25 cellular contexts compared by ENCODE assay signal in genomic region chr15:87733977-87734376, GRCh38.
A peak's percentile ranks its signal among the peaks of the same experiment; 100 is the strongest.
DNase-seq lines count a peak whose midpoint lies in the region; ATAC-seq and TF ChIP-seq lines count a peak whose summit lies in the region.
"Had no signal": no experiment of that assay in that cellular context is flagged by ENCODE, and none has a peak within 500 bp of the region (broad histone marks: within the 10 kb centered on the region; RNA-seq: fewer than 3 reads in every experiment).

No MANE protein-coding gene starts in this region.

- H3K4me2 ChIP-seq in H9 (ENCODE audit: insufficient read depth, insufficient read length, low read length) (no peak overlapping the region), neuronal stem cell (ENCODE audit: insufficient read depth, low read length, poor library complexity, severe bottlenecking) (no peak overlapping the region)
- H3K4me2 ChIP-seq: BLaER1 had no signal

- H2AK5ac ChIP-seq in H9 (ENCODE audit: insufficient read length, low read length): no peak overlapping the region
- no peak overlapping the region for H2AK5ac ChIP-seq in neuronal stem cell (ENCODE audit: low read depth, low read length)

- TF ChIP-seq CTCF in H9 (conservative IDR thresholded peaks at IDR 0.05): no peak
- no peak for TF ChIP-seq CTCF in nephron (IDR thresholded peaks at IDR 0.05; ENCODE audit: unreplicated experiment in 3 of 3)
- TF ChIP-seq CTCF in activated CD8-positive, alpha-beta T cell treated with anti-CD3 and anti-CD28 coated beads for 36 hours (IDR thresholded peaks at IDR 0.05): no peak
- no peak for TF ChIP-seq CTCF in spleen (IDR thresholded peaks at IDR 0.05 in 8 of 11, conservative IDR thresholded peaks at IDR 0.05 in 3 of 11)

- H3K27ac Mint-ChIP-seq in H9: no peak overlapping the region
- H3K27ac Mint-ChIP-seq in nephron: peak overlapping the region; percentile 13 to 76 (median 53)
- H3K27ac Mint-ChIP-seq in activated CD8-positive, alpha-beta T cell treated with anti-CD3 and anti-CD28 coated beads for 36 hours: no peak overlapping the region
- H3K27ac Mint-ChIP-seq: CD14-positive monocyte; CD4-positive, alpha-beta memory T cell; CD4-positive, CD25-positive, alpha-beta regulatory T cell; CD8-positive, alpha-beta memory T cell had no signal

- DNase-seq in H9 (no peak), SJCRH30 (no peak), neuronal stem cell (ENCODE audit: low spot score) (no peak), spleen (no peak)
- no peak for DNase-seq in activated CD8-positive, alpha-beta T cell treated with anti-CD3 and anti-CD28 coated beads for 36 hours
- DNase-seq in activated CD8-positive, alpha-beta memory T cell treated with anti-CD3 and anti-CD28 coated beads for 24 hours: no peak
- DNase-seq: 8988T; ACHN; BE2C; C1 segment of cervical spinal cord; CD4-positive, alpha-beta memory T cell; CD4-positive, CD25-positive, alpha-beta regulatory T cell; CD8-positive, alpha-beta memory T cell; COR-L47; DMS 273 treated with DMSO at 0.1 percent for 48 hours; DMS153; DMS53; DMS79; DND-41; EL; GDM1 had no signal

- no peak overlapping the region for H4K8ac ChIP-seq in H9 (replicated peaks; ENCODE audit: insufficient read length, low read depth, low read length)
- no peak overlapping the region for H4K8ac ChIP-seq in neuronal stem cell (ENCODE audit: low read depth, low read length)

- no peaks in the 10 kb centered on the region; the same call in none of the 2 replicates for H3K27me3 Mint-ChIP-seq in H9 (ENCODE audit: low read depth)
- peaks cover 12% of the 10 kb centered on the region for H3K27me3 Mint-ChIP-seq in nephron (ENCODE audit: low read depth)
- H3K27me3 Mint-ChIP-seq in activated CD8-positive, alpha-beta T cell treated with anti-CD3 and anti-CD28 coated beads for 36 hours: no peaks in the 10 kb centered on the region
- H3K27me3 Mint-ChIP-seq: CD4-positive, alpha-beta memory T cell; CD4-positive, CD25-positive, alpha-beta regulatory T cell had no signal

- H4K20me1 ChIP-seq in H9 (ENCODE audit: control insufficient read depth, insufficient read depth, insufficient read length): no peaks in the 10 kb centered on the region
- H4K20me1 ChIP-seq: BLaER1 had no signal

- intact Hi-C loops in activated CD8-positive, alpha-beta T cell treated with anti-CD3 and anti-CD28 coated beads for 36 hours (cut with micrococcal nuclease): no loop called here
- intact Hi-C loops in spleen (cut with DNase I; ENCODE audit: low total_unique reads): no loop called here

- TF ChIP-seq POLR2A in spleen (IDR thresholded peaks at IDR 0.05): no peak

- H3K4ac ChIP-seq in H9 (ENCODE audit: low read depth, low read length) (no peak overlapping the region), neuronal stem cell (ENCODE audit: low read length) (no peak overlapping the region)

- WGBS in H9 (ENCODE audit: extremely low coverage, insufficient read length, low lambda C conversion rate): no CpG with 5 or more reads among the region's 5 CpGs
- no CpG with 5 or more reads among the region's 5 CpGs for WGBS in neuronal stem cell (ENCODE audit: extremely low coverage in 2 of 2, insufficient read length in 2 of 2, insufficient replicate concordance in 1 of 2), 2 donors
- WGBS in spleen, 5 donors: 84 to 94% (median 85%) methylated on average over 5 of the region's 5 CpGs

- no peak overlapping the region for H3T11ph ChIP-seq in H9 (ENCODE audit: low read length)

- H3K18ac ChIP-seq in H9 (ENCODE audit: insufficient read length, low read depth, low read length) (no peak overlapping the region), neuronal stem cell (ENCODE audit: low read length) (no peak overlapping the region)

- no peaks in the 10 kb centered on the region for H3K4me1 ChIP-seq in H9 (ENCODE audit: insufficient read depth, low read length)
- peaks cover 37% of the 10 kb centered on the region for H3K4me1 ChIP-seq in SJCRH30
- peaks cover 0 to 21% of the 10 kb centered on the region in 2 donors for H3K4me1 ChIP-seq in neuronal stem cell (ENCODE audit: control insufficient read depth in 2 of 2, insufficient read depth in 1 of 2, low read depth in 1 of 2, low read length in 2 of 2)
- H3K4me1 ChIP-seq in spleen: peaks cover 0 to 6% (median 0%) of the 10 kb centered on the region in 6 donors
- H3K4me1 ChIP-seq: BLaER1 had no signal

- H2BK120ac ChIP-seq in H9 (ENCODE audit: low read depth, low read length, poor library complexity, severe bottlenecking) (no peak overlapping the region), neuronal stem cell (ENCODE audit: low read depth, low read length) (no peak overlapping the region)

- H4K91ac ChIP-seq in H9 (ENCODE audit: insufficient read length, low read depth, low read length) (no peak overlapping the region), neuronal stem cell (ENCODE audit: low read depth, low read length, poor library complexity) (no peak overlapping the region)

- H3K14ac ChIP-seq in H9 (ENCODE audit: insufficient read depth, low read length) (0 out of 2 replicates have a peak overlapping the region, but pooled peaks have one; percentile 55), neuronal stem cell (ENCODE audit: low read length) (no peak overlapping the region)

- no peaks in the 10 kb centered on the region for H3K9me3 ChIP-seq in H9 (ENCODE audit: control insufficient read depth, low read depth, low read length)
- H3K9me3 ChIP-seq in SJCRH30 (replicated peaks): no peaks in the 10 kb centered on the region
- no peaks in the 10 kb centered on the region for H3K9me3 ChIP-seq in neuronal stem cell (replicated peaks in 1 of 2; ENCODE audit: control insufficient read depth in 2 of 2, insufficient read depth in 1 of 2, low read depth in 1 of 2, low read length in 2 of 2)
- H3K9me3 ChIP-seq in spleen: no peaks in the 10 kb centered on the region
- H3K9me3 ChIP-seq: BE2C, BLaER1 had no signal

- H2AFZ ChIP-seq in H9 (ENCODE audit: low read length) (no peak overlapping the region), neuronal stem cell (ENCODE audit: low read length) (peak overlapping the region; percentile 64)

- H3K79me1 ChIP-seq in H9 (ENCODE audit: insufficient read depth, low read depth, low read length, poor library complexity, severe bottlenecking): no peaks in the 10 kb centered on the region
- no peaks in the 10 kb centered on the region for H3K79me1 ChIP-seq in neuronal stem cell (ENCODE audit: low read depth, low read length)

- H4K5ac ChIP-seq in H9 (ENCODE audit: insufficient read length, low read depth, low read length): no peak overlapping the region

- H3K36me3 ChIP-seq in SJCRH30 (no peaks in the 10 kb centered on the region), neuronal stem cell (replicated peaks in 1 of 2; ENCODE audit: control insufficient read depth in 2 of 2, insufficient read depth in 2 of 2, low read length in 2 of 2) (no peaks in the 10 kb centered on the region), spleen (no peaks in the 10 kb centered on the region)
- H3K36me3 ChIP-seq: BE2C, BLaER1 had no signal

- H3K9ac ChIP-seq in H9 (ENCODE audit: extremely low read depth, insufficient read length, low read length) (no peak overlapping the region), neuronal stem cell (ENCODE audit: low read depth, low read length, poor library complexity) (no peak overlapping the region)
- H3K9ac ChIP-seq: BLaER1 had no signal

- H3K27ac ChIP-seq in H9 (ENCODE audit: insufficient read length, low read depth, low read length): no peak overlapping the region
- H3K27ac ChIP-seq in SJCRH30: peak overlapping the region; percentile 68; the same call in 1 of the 2 replicates
- H3K27ac ChIP-seq in neuronal stem cell (replicated peaks; ENCODE audit: low read length): no peak overlapping the region
- H3K27ac ChIP-seq in spleen: no peak overlapping the region
- H3K27ac ChIP-seq: BLaER1 had no signal

- no peaks in the 10 kb centered on the region for H3K9me3 Mint-ChIP-seq in H9
- H3K9me3 Mint-ChIP-seq in nephron: no peaks in the 10 kb centered on the region
- peaks cover 2% of the 10 kb centered on the region for H3K9me3 Mint-ChIP-seq in activated CD8-positive, alpha-beta T cell treated with anti-CD3 and anti-CD28 coated beads for 36 hours

- H3K4me3 Mint-ChIP-seq in H9: no peak overlapping the region
- H3K4me3 Mint-ChIP-seq in nephron: no peak overlapping the region
- no peak overlapping the region for H3K4me3 Mint-ChIP-seq in activated CD8-positive, alpha-beta T cell treated with anti-CD3 and anti-CD28 coated beads for 36 hours
- H3K4me3 Mint-ChIP-seq: CD14-positive monocyte; CD4-positive, alpha-beta memory T cell; CD4-positive, CD25-positive, alpha-beta regulatory T cell; CD8-positive, alpha-beta memory T cell had no signal

- no peak overlapping the region for H3K4me3 ChIP-seq in SJCRH30
- no peak overlapping the region for H3K4me3 ChIP-seq in neuronal stem cell (ENCODE audit: low read length in 2 of 2)
- H3K4me3 ChIP-seq in spleen: no peak overlapping the region
- H3K4me3 ChIP-seq: BLaER1, GM12878 had no signal

- H3K23me2 ChIP-seq in H9 (ENCODE audit: insufficient read length, low read depth, low read length, poor library complexity, severe bottlenecking): no peaks in the 10 kb centered on the region

- H3K23ac ChIP-seq in H9 (ENCODE audit: insufficient read length, low read depth, low read length) (no peak overlapping the region), neuronal stem cell (ENCODE audit: low read depth, low read length, poor library complexity) (no peak overlapping the region)

- no peak overlapping the region for H2BK12ac ChIP-seq in H9 (ENCODE audit: insufficient read length, low read depth, low read length)
- H2BK12ac ChIP-seq in neuronal stem cell (ENCODE audit: low read length): no peak overlapping the region

- H3K27me3 ChIP-seq in H9 (ENCODE audit: insufficient read depth, low read length) (no peaks in the 10 kb centered on the region), SJCRH30 (no peaks in the 10 kb centered on the region), neuronal stem cell (ENCODE audit: control insufficient read depth in 3 of 3, insufficient read depth in 3 of 3, low read depth in 1 of 3, low read length in 3 of 3) (peaks cover 0 to 2% (median 0%) of the 10 kb centered on the region in 3 experiments), spleen (replicated peaks in 1 of 7) (no peaks in the 10 kb centered on the region)
- H3K27me3 ChIP-seq: BE2C, BLaER1 had no signal

- ATAC-seq in activated CD8-positive, alpha-beta T cell treated with anti-CD3 and anti-CD28 coated beads for 36 hours: no peak
- ATAC-seq: GM12878 had no signal

- CTCF ChIA-PET in activated CD8-positive, alpha-beta T cell treated with anti-CD3 and anti-CD28 coated beads for 36 hours (lab: Charles Lee): no interaction called here

- H2BK5ac ChIP-seq in H9 (ENCODE audit: insufficient read length, low read length): no peak overlapping the region
- no peak overlapping the region for H2BK5ac ChIP-seq in neuronal stem cell (ENCODE audit: low read length)

- H2BK20ac ChIP-seq in H9 (ENCODE audit: low read depth, low read length, poor library complexity, severe bottlenecking): no peak overlapping the region

- POLR2A ChIA-PET in activated CD8-positive, alpha-beta T cell treated with anti-CD3 and anti-CD28 coated beads for 36 hours (lab: Charles Lee): no interaction called here

- H2BK15ac ChIP-seq in H9 (ENCODE audit: low read depth, low read length) (no peak overlapping the region), neuronal stem cell (ENCODE audit: low read length) (no peak overlapping the region)

- H3K4me1 Mint-ChIP-seq in H9 (peaks cover 0 to 2% of the 10 kb centered on the region in 2 experiments; a peak in 1 of 4 replicates), nephron (peaks cover 52% of the 10 kb centered on the region)
- peaks cover 3% of the 10 kb centered on the region for H3K4me1 Mint-ChIP-seq in activated CD8-positive, alpha-beta T cell treated with anti-CD3 and anti-CD28 coated beads for 36 hours (ENCODE audit: low read depth)
- H3K4me1 Mint-ChIP-seq: CD14-positive monocyte had no signal

- H3K36me3 Mint-ChIP-seq in H9 (ENCODE audit: insufficient read depth in 1 of 3, low read depth in 3 of 3): peaks cover 0 to 1% (median 0%) of the 10 kb centered on the region in 3 experiments; a peak in 1 of 7 replicates
- H3K36me3 Mint-ChIP-seq in nephron (ENCODE audit: low read depth): no peaks in the 10 kb centered on the region
- H3K36me3 Mint-ChIP-seq in activated CD8-positive, alpha-beta T cell treated with anti-CD3 and anti-CD28 coated beads for 36 hours (ENCODE audit: low read depth): no peaks in the 10 kb centered on the region
- H3K36me3 Mint-ChIP-seq: CD14-positive monocyte; CD4-positive, alpha-beta memory T cell; CD4-positive, CD25-positive, alpha-beta regulatory T cell; CD8-positive, alpha-beta memory T cell had no signal

- no peaks in the 10 kb centered on the region for H3K79me2 ChIP-seq in H9 (ENCODE audit: insufficient read depth, low read length)

- no peak overlapping the region for H3K56ac ChIP-seq in H9 (ENCODE audit: insufficient read length, low read depth, low read length)

Comparison
In these comparisons a context has a peak if more than half of its experiments do, and no peak if none do; other contexts are left out.
1. H3K27ac Mint-ChIP-seq: peak in nephron (3 of 3); none in H9 (0 of 3) and activated CD8-positive, alpha-beta T cell treated with anti-CD3 and anti-CD28 coated beads for 36 hours (single experiment).